13 cellular contexts compared by ENCODE assay signal in genomic region chr12:116492703-116493324, GRCh38.
A peak's percentile ranks its signal among the peaks of the same experiment; 100 is the strongest.
DNase-seq lines count a peak whose midpoint lies in the region; ATAC-seq and TF ChIP-seq lines count a peak whose summit lies in the region.
"Had no signal": no experiment of that assay in that cellular context is flagged by ENCODE, and none has a peak within 500 bp of the region (broad histone marks: within the 10 kb centered on the region; RNA-seq: fewer than 3 reads in every experiment).

No MANE protein-coding gene starts in this region.

- H3K36me3 ChIP-seq in HEK293 (ENCODE audit: control insufficient read depth in 2 of 2, insufficient read depth in 1 of 2, low read length in 2 of 2) = no peaks in the 10 kb centered on the region
- H3K36me3 ChIP-seq: pancreas had no signal

- ATAC-seq in SK-N-SH treated with all-trans-retinoic acid at 6 μM for 48 hours (peak; percentile 37; the same call in 1 of the 3 replicates), GM21786 (IDR thresholded peaks at IDR 0.05; ENCODE audit: unreplicated experiment) (no peak)

- CTCF ChIA-PET in HEK293 (lab: Yijun Ruan, JAX) = interaction anchor here (0.6 kb wide), 1 partner anchor 35 kb away, joined by 3 read pairs; no protein-coding TSS in a partner anchor

- no peaks in the 10 kb centered on the region for H3K4me1 ChIP-seq in HEK293 (ENCODE audit: control insufficient read depth, insufficient read depth, low read length)
- H3K4me1 ChIP-seq: pancreas had no signal

- POLR2A ChIA-PET in HEK293 (lab: Yijun Ruan, JAX) = interaction anchor here (1.0 kb wide), 1 partner anchor 59 kb away, joined by 3 read pairs; no protein-coding TSS in a partner anchor

- H3K4me3 ChIP-seq in AG10803 (ENCODE audit: low read length) (no peak overlapping the region), HEK293 (ENCODE audit: low read depth, low read length) (no peak overlapping the region), fibroblast of pulmonary artery (replicated peaks; ENCODE audit: low read depth, low read length) (no peak overlapping the region)
- H3K4me3 ChIP-seq: pancreas had no signal

- no peaks in the 10 kb centered on the region for H3K9me3 ChIP-seq in HEK293 (ENCODE audit: control insufficient read depth, insufficient read depth, low read depth, low read length)
- H3K9me3 ChIP-seq: pancreas had no signal

- TF ChIP-seq CTCF in AG10803 (conservative IDR thresholded peaks at IDR 0.05; ENCODE audit: low read length) = no peak
- no peak for TF ChIP-seq CTCF in HEK293 (tag by site-specific recombination; IDR thresholded peaks at IDR 0.05)
- TF ChIP-seq CTCF in fibroblast of pulmonary artery (IDR thresholded peaks at IDR 0.05; ENCODE audit: low read length, missing control alignments) = no peak

- DNase-seq in AG10803 (ENCODE audit: low read depth) (peak; percentile 49), fibroblast of pulmonary artery (ENCODE audit: low read depth) (peak; percentile 78), occipital lobe (lab: John Stamatoyannopoulos, UW) (no peak), ureter (ENCODE audit: low spot score) (no peak)
- DNase-seq in stimulated activated naive CD4-positive, alpha-beta T cell (lab: John Stamatoyannopoulos, UW) = no peak
- DNase-seq: activated CD4-positive, alpha-beta T cell treated with anti-CD3 and anti-CD28 coated beads, Interleukin-2, amount 50 U/mL, for 4 hours; cerebellar nuclear complex; immature natural killer cell; NCI-H774 had no signal

- no peak overlapping the region for H3K27ac ChIP-seq in HEK293 (ENCODE audit: extremely low read depth, low read depth, low read length)
- H3K27ac ChIP-seq: pancreas had no signal

TF ChIP-seq in HEK293, 187 proteins besides CTCF, POLR2A, EP300 and RAD21 (continues in another document):
- TF ChIP-seq ZNF654 (tag by site-specific recombination; IDR thresholded peaks at IDR 0.05; ENCODE audit: low read depth) = no peak
- TF ChIP-seq, protein P1, sequence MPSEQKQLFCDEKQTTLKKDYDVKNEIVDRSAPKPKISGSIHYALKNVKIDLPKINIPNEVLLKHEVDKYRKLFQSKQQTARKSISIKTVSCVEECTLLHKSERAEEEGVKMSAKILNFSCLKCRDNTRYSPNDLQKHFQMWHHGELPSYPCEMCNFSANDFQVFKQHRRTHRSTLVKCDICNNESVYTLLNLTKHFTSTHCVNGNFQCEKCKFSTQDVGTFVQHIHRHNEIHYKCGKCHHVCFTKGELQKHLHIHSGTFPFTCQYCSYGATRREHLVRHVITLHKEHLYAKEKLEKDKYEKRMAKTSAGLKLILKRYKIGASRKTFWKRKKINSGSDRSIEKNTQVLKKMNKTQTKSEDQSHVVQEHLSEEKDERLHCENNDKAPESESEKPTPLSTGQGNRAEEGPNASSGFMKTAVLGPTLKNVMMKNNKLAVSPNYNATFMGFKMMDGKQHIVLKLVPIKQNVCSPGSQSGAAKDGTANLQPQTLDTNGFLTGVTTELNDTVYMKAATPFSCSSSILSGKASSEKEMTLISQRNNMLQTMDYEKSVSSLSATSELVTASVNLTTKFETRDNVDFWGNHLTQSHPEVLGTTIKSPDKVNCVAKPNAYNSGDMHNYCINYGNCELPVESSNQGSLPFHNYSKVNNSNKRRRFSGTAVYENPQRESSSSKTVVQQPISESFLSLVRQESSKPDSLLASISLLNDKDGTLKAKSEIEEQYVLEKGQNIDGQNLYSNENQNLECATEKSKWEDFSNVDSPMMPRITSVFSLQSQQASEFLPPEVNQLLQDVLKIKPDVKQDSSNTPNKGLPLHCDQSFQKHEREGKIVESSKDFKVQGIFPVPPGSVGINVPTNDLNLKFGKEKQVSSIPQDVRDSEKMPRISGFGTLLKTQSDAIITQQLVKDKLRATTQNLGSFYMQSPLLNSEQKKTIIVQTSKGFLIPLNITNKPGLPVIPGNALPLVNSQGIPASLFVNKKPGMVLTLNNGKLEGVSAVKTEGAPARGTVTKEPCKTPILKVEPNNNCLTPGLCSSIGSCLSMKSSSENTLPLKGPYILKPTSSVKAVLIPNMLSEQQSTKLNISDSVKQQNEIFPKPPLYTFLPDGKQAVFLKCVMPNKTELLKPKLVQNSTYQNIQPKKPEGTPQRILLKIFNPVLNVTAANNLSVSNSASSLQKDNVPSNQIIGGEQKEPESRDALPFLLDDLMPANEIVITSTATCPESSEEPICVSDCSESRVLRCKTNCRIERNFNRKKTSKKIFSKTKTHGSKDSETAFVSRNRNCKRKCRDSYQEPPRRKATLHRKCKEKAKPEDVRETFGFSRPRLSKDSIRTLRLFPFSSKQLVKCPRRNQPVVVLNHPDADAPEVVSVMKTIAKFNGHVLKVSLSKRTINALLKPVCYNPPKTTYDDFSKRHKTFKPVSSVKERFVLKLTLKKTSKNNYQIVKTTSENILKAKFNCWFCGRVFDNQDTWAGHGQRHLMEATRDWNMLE (tag by site-specific recombination; conservative IDR thresholded peaks at IDR 0.05; ENCODE audit: low read depth) = no peak
- TF ChIP-seq, protein P2, sequence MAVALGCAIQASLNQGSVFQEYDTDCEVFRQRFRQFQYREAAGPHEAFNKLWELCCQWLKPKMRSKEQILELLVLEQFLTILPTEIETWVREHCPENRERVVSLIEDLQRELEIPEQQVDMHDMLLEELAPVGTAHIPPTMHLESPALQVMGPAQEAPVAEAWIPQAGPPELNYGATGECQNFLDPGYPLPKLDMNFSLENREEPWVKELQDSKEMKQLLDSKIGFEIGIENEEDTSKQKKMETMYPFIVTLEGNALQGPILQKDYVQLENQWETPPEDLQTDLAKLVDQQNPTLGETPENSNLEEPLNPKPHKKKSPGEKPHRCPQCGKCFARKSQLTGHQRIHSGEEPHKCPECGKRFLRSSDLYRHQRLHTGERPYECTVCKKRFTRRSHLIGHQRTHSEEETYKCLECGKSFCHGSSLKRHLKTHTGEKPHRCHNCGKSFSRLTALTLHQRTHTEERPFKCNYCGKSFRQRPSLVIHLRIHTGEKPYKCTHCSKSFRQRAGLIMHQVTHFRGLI (tag by site-specific recombination; IDR thresholded peaks at IDR 0.05) = no peak
- TF ChIP-seq ZNF114 (tag by site-specific recombination; IDR thresholded peaks at IDR 0.05) = no peak
- TF ChIP-seq RBAK (tag by site-specific recombination; IDR thresholded peaks at IDR 0.05) = no peak
- no peak for TF ChIP-seq ZNF302 (tag by site-specific recombination; IDR thresholded peaks at IDR 0.05; ENCODE audit: low read depth)
- no peak for TF ChIP-seq OSR2 (tag by site-specific recombination; IDR thresholded peaks at IDR 0.05)

TF ChIP-seq in SK-N-SH treated with all-trans-retinoic acid at 6 μM for 48 hours, 23 proteins besides CTCF, POLR2A, EP300 and RAD21:
- TF ChIP-seq TCF4 (CRISPR knock-in tag; IDR thresholded peaks at IDR 0.05; ENCODE audit: borderline replicate concordance) (no peak), GLIS3 (CRISPR knock-in tag; IDR thresholded peaks at IDR 0.05) (no peak), ISL1 (CRISPR knock-in tag; IDR thresholded peaks at IDR 0.05) (no peak)
- TF ChIP-seq, protein P3, sequence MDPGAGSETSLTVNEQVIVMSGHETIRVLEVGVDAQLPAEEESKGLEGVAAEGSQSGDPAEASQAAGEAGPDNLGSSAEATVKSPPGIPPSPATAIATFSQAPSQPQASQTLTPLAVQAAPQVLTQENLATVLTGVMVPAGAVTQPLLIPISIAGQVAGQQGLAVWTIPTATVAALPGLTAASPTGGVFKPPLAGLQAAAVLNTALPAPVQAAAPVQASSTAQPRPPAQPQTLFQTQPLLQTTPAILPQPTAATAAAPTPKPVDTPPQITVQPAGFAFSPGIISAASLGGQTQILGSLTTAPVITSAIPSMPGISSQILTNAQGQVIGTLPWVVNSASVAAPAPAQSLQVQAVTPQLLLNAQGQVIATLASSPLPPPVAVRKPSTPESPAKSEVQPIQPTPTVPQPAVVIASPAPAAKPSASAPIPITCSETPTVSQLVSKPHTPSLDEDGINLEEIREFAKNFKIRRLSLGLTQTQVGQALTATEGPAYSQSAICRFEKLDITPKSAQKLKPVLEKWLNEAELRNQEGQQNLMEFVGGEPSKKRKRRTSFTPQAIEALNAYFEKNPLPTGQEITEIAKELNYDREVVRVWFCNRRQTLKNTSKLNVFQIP (CRISPR knock-in tag; IDR thresholded peaks at IDR 0.05; ENCODE audit: borderline replicate concordance, low read depth) = no peak

Comparison
In these comparisons a context has a peak if more than half of its experiments do, and no peak if none do; other contexts are left out.
1. DNase-seq: peak in AG10803 (single experiment) and fibroblast of pulmonary artery (single experiment); none in stimulated activated naive CD4-positive, alpha-beta T cell (0 of 6), occipital lobe (single experiment) and ureter (single experiment).